ENCODE assay signal across 11 cellular contexts in the genomic region with DNA sequence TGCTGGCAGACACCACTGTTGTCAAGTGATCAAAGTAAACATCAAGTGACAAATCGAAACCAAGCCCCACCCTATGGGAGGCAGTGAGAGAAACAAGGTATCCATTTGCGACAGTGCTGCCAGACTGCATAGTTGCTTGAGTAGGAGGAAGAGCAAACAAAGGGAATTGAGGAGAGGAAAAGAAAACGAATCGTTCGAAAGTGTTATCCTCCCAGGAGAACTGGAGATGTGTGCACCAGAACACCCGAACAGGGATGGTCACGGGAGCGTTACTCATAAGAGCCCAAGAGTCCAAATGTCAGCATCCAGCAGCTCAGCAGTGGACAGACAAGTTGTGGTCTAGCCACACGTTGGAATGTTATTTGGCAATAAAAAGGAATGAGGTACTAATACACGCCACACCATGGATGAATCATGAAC. TPM values are rescaled to one million over a fixed set of nuclear protein-coding genes. Genes with fewer than 3 reads are reported as not detected.
DNase-seq lines count a peak whose midpoint lies in the region; ATAC-seq and TF ChIP-seq lines count a peak whose summit lies in the region.
"Had no signal": no experiment of that assay in that cellular context is flagged by ENCODE, and none has a peak within 500 bp of the region (broad histone marks: within the 10 kb centered on the region; RNA-seq: fewer than 3 reads in every experiment).

No MANE protein-coding gene starts in this region.

- DNase-seq in DMS53 treated with DMSO at 0.1 percent for 48 hours (lab: John Stamatoyannopoulos, UW; ENCODE audit: unreplicated experiment): peak; percentile 20
- peak; percentile 81 for DNase-seq in NCI-H2029 (lab: John Stamatoyannopoulos, UW)
- peak; percentile 30 for DNase-seq in astrocyte of the hippocampus (ENCODE audit: low read depth, low spot score)
- DNase-seq in prostate gland (ENCODE audit: low spot score): peak; percentile 74
- no peak for DNase-seq in midbrain (lab: John Stamatoyannopoulos, UW)
- no peak for DNase-seq in NCI-H1092 (lab: John Stamatoyannopoulos, UW)
- DNase-seq: NCI-H526 treated with DMSO at 0.1 percent for 48 hours, right lobe of liver had no signal

- H3K4me1 ChIP-seq in prostate gland (replicated peaks): no peaks in the 10 kb centered on the region
- H3K4me1 ChIP-seq: gastroesophageal sphincter, right lobe of liver had no signal

- no peak for TF ChIP-seq CTCF in prostate gland (IDR thresholded peaks at IDR 0.05)

- ATAC-seq in GM19467 (IDR thresholded peaks at IDR 0.05; ENCODE audit: unreplicated experiment) (no peak), HG02798 (IDR thresholded peaks at IDR 0.05; ENCODE audit: poor library complexity, unreplicated experiment) (no peak)
- ATAC-seq: gastroesophageal sphincter had no signal

- H3K27me3 ChIP-seq in prostate gland (replicated peaks; ENCODE audit: insufficient read depth): no peaks in the 10 kb centered on the region
- H3K27me3 ChIP-seq: right lobe of liver had no signal

- intact Hi-C loops in prostate gland (cut with DNase I): no loop called here

- peak overlapping the region in 1 of 2 donors; percentile 50 for H3K27ac ChIP-seq in prostate gland
- H3K27ac ChIP-seq: gastroesophageal sphincter, right lobe of liver had no signal

- no peaks in the 10 kb centered on the region for H3K36me3 ChIP-seq in prostate gland
- H3K36me3 ChIP-seq: gastroesophageal sphincter, right lobe of liver had no signal

- H3K9me3 ChIP-seq in prostate gland: no peaks in the 10 kb centered on the region
- H3K9me3 ChIP-seq: gastroesophageal sphincter, right lobe of liver had no signal

- no peak for TF ChIP-seq POLR2A in prostate gland (IDR thresholded peaks at IDR 0.05)

- H3K4me3 ChIP-seq in prostate gland: no peak overlapping the region
- H3K4me3 ChIP-seq: gastroesophageal sphincter, right lobe of liver had no signal

- 24% methylated on average over 10 of the region's 10 CpGs for WGBS in prostate gland

RNA-seq across cellular contexts. Expression of a gene that starts 58.4 kb away (rescaled TPM):
- 100 to 1,000 TPM in 1 of 2 donors, 10 to 100 TPM in 1; 51.4 to 101 TPM for total RNA-seq in prostate gland

Comparison
In these comparisons a context has a peak if more than half of its experiments do, and no peak if none do; other contexts are left out.
1. DNase-seq: peak in DMS53 treated with DMSO at 0.1 percent for 48 hours (single experiment), NCI-H2029 (single experiment), astrocyte of the hippocampus (single experiment) and prostate gland (single experiment); none in midbrain (single experiment) and NCI-H1092 (single experiment).